Comparison of ENCODE assay signal across 1 cellular context in genomic region chr2:217637268-217637615, GRCh38.
A peak's percentile ranks its signal among the peaks of the same experiment; 100 is the strongest.
TF ChIP-seq lines count a peak whose summit lies in the region.

No MANE protein-coding gene starts in this region.

TF ChIP-seq in SK-N-SH, 30 proteins besides CTCF, POLR2A, EP300 and RAD21 (continued from another document):
- TF ChIP-seq REST (IDR thresholded peaks at IDR 0.05; ENCODE audit: low read depth, low read length): no peak
- TF ChIP-seq USF1 (IDR thresholded peaks at IDR 0.05; ENCODE audit: borderline replicate concordance, low read depth): no peak
- no peak for TF ChIP-seq EZH2phosphoT487 (IDR thresholded peaks at IDR 0.05; ENCODE audit: borderline replicate concordance, low read depth)
- TF ChIP-seq FOXJ3 (CRISPR knock-in tag; IDR thresholded peaks at IDR 0.05): 0 out of 2 replicates have a peak, but pooled peaks have one; percentile 21
- peak; percentile 71 for TF ChIP-seq RCOR1 (IDR thresholded peaks at IDR 0.05; ENCODE audit: low read length)
- no peak for TF ChIP-seq NFIC (IDR thresholded peaks at IDR 0.05; ENCODE audit: borderline replicate concordance)
- TF ChIP-seq SIN3A (IDR thresholded peaks at IDR 0.05; ENCODE audit: borderline replicate concordance, low read depth, low read length): no peak
